ENCODE assay signal across 1 cellular context in genomic region chr17:47708864-47709541, GRCh38.
TF ChIP-seq lines count a peak whose summit lies in the region.

No MANE protein-coding gene starts in this region.

TF ChIP-seq in WTC11, 78 proteins besides CTCF, POLR2A, EP300 and RAD21 (continued from another document):
- TF ChIP-seq HMGXB4 (CRISPR knock-in tag; IDR thresholded peaks at IDR 0.05): 0 out of 2 replicates have a peak, but pooled peaks have one; percentile 45
- TF ChIP-seq, protein P1, sequence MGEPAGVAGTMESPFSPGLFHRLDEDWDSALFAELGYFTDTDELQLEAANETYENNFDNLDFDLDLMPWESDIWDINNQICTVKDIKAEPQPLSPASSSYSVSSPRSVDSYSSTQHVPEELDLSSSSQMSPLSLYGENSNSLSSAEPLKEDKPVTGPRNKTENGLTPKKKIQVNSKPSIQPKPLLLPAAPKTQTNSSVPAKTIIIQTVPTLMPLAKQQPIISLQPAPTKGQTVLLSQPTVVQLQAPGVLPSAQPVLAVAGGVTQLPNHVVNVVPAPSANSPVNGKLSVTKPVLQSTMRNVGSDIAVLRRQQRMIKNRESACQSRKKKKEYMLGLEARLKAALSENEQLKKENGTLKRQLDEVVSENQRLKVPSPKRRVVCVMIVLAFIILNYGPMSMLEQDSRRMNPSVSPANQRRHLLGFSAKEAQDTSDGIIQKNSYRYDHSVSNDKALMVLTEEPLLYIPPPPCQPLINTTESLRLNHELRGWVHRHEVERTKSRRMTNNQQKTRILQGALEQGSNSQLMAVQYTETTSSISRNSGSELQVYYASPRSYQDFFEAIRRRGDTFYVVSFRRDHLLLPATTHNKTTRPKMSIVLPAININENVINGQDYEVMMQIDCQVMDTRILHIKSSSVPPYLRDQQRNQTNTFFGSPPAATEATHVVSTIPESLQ (CRISPR knock-in tag; IDR thresholded peaks at IDR 0.05): no peak
- no peak for TF ChIP-seq PRDM15 (CRISPR knock-in tag; IDR thresholded peaks at IDR 0.05)
- no peak for TF ChIP-seq ZNF396 (CRISPR knock-in tag; IDR thresholded peaks at IDR 0.05; ENCODE audit: borderline replicate concordance)
- no peak for TF ChIP-seq SMAD3 (CRISPR knock-in tag; IDR thresholded peaks at IDR 0.05; ENCODE audit: borderline replicate concordance)
- TF ChIP-seq ZNF416 (CRISPR knock-in tag; IDR thresholded peaks at IDR 0.05): no peak
- TF ChIP-seq, protein P2, sequence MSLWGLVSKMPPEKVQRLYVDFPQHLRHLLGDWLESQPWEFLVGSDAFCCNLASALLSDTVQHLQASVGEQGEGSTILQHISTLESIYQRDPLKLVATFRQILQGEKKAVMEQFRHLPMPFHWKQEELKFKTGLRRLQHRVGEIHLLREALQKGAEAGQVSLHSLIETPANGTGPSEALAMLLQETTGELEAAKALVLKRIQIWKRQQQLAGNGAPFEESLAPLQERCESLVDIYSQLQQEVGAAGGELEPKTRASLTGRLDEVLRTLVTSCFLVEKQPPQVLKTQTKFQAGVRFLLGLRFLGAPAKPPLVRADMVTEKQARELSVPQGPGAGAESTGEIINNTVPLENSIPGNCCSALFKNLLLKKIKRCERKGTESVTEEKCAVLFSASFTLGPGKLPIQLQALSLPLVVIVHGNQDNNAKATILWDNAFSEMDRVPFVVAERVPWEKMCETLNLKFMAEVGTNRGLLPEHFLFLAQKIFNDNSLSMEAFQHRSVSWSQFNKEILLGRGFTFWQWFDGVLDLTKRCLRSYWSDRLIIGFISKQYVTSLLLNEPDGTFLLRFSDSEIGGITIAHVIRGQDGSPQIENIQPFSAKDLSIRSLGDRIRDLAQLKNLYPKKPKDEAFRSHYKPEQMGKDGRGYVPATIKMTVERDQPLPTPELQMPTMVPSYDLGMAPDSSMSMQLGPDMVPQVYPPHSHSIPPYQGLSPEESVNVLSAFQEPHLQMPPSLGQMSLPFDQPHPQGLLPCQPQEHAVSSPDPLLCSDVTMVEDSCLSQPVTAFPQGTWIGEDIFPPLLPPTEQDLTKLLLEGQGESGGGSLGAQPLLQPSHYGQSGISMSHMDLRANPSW (CRISPR knock-in tag; conservative IDR thresholded peaks at IDR 0.05; ENCODE audit: low read depth): no peak
- TF ChIP-seq TP53 (CRISPR knock-in tag; IDR thresholded peaks at IDR 0.05): peak; percentile 32; the same call in 1 of the 2 replicates
- no peak for TF ChIP-seq ZNF317 (CRISPR knock-in tag; IDR thresholded peaks at IDR 0.05; ENCODE audit: borderline replicate concordance, low read depth)
- no peak for TF ChIP-seq FOXJ3 (CRISPR knock-in tag; IDR thresholded peaks at IDR 0.05; ENCODE audit: borderline replicate concordance)
- TF ChIP-seq CBFB (CRISPR knock-in tag; IDR thresholded peaks at IDR 0.05; ENCODE audit: low read depth): no peak
- no peak for TF ChIP-seq JAZF1 (CRISPR knock-in tag; IDR thresholded peaks at IDR 0.05)
- TF ChIP-seq, protein P3, sequence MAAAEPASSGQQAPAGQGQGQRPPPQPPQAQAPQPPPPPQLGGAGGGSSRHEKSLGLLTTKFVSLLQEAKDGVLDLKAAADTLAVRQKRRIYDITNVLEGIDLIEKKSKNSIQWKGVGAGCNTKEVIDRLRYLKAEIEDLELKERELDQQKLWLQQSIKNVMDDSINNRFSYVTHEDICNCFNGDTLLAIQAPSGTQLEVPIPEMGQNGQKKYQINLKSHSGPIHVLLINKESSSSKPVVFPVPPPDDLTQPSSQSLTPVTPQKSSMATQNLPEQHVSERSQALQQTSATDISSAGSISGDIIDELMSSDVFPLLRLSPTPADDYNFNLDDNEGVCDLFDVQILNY (CRISPR knock-in tag; IDR thresholded peaks at IDR 0.05): no peak
- TF ChIP-seq NR3C1 (CRISPR knock-in tag; conservative IDR thresholded peaks at IDR 0.05; ENCODE audit: low read depth): 0 out of 2 replicates have a peak, but pooled peaks have one; percentile 28
- TF ChIP-seq NR2C2 (CRISPR knock-in tag; IDR thresholded peaks at IDR 0.05): no peak
- no peak for TF ChIP-seq ZNF138 (CRISPR knock-in tag; conservative IDR thresholded peaks at IDR 0.05)
- TF ChIP-seq CREM (CRISPR knock-in tag; IDR thresholded peaks at IDR 0.05): 0 out of 2 replicates have a peak, but pooled peaks have one; percentile 24
- peak; percentile 48; the same call in 1 of the 2 replicates for TF ChIP-seq ZBTB21 (CRISPR knock-in tag; IDR thresholded peaks at IDR 0.05; ENCODE audit: borderline replicate concordance)
- TF ChIP-seq PRRX2 (CRISPR knock-in tag; IDR thresholded peaks at IDR 0.05): no peak
- no peak for TF ChIP-seq GABPB1 (CRISPR knock-in tag; IDR thresholded peaks at IDR 0.05)
